ENCODE assay signal across 26 cellular contexts in the genomic region with DNA sequence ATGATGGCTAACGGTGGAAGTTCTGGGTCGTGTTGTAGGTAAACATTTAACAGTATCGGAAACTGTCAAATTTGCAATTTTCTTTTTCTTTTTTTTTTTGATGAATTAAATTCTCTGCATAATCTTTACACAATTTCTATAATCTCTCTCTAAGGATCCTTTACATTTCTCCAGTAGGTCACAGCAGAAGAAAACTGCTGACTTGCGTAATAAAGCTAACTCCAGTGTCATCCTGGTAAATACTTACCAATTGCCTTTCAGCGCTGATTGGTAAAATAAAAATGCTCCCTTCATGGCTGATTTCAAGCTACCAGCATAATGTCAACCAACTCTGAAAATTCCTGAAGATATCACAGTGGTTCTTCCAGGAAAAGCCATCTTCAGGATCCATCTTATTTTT.
"Had no signal": no experiment of that assay in that cellular context is flagged by ENCODE, and none has a peak within 500 bp of the region (broad histone marks: within the 10 kb centered on the region; RNA-seq: fewer than 3 reads in every experiment).

No MANE protein-coding gene starts in this region.

- H3K9me3 ChIP-seq: colonic mucosa, esophagus squamous epithelium, gastrocnemius medialis, heart right ventricle, left lung, lower lobe of right lung, mucosa of descending colon had no signal

- FAIRE-seq: endometrium, islet of Langerhans, keratinocyte had no signal

- H3K4me1 ChIP-seq: colonic mucosa, esophagus squamous epithelium, gastrocnemius medialis, heart right ventricle, left lung, lower lobe of right lung had no signal

- ATAC-seq: effector memory CD8-positive, alpha-beta T cell; esophagus mucosa; gastrocnemius medialis; heart right ventricle; left cardiac atrium; left lung; left ventricle myocardium superior; lower lobe of right lung; mucosa of descending colon had no signal

- H3K4me3 ChIP-seq: colonic mucosa, esophagus squamous epithelium, gastrocnemius medialis, heart right ventricle, left lung, lower lobe of right lung, mucosa of descending colon had no signal

- H3K27me3 ChIP-seq: colonic mucosa, esophagus squamous epithelium, gastrocnemius medialis, heart right ventricle, left lung had no signal

- H3K27ac ChIP-seq: colonic mucosa, epithelial cell of prostate, esophagus squamous epithelium, gastrocnemius medialis, heart right ventricle, left lung, lower lobe of right lung had no signal

- H3K36me3 ChIP-seq: colonic mucosa, esophagus squamous epithelium, gastrocnemius medialis, heart right ventricle, left lung, lower lobe of right lung had no signal

- DNase-seq: colonic mucosa; cortex of kidney; effector CD8-positive, alpha-beta T cell; effector memory CD8-positive, alpha-beta T cell; endodermal cell; erythroblast; esophagus squamous epithelium; foreskin fibroblast; foreskin melanocyte; gastrocnemius medialis; glutamatergic neuron; head of caudate nucleus; heart right ventricle; hippocampal formation; left cardiac atrium; left lung; left ventricle myocardium superior; lower lobe of right lung; mesenchymal stem cell; mucosa of descending colon; naive B cell had no signal
